In genomic region chr19:38786572-38787265, GRCh38 we compare ENCODE assay signal across 21 cellular contexts. TPM values are rescaled to one million over a fixed set of nuclear protein-coding genes. Genes with fewer than 3 reads are reported as not detected.
DNase-seq lines count a peak whose midpoint lies in the region; ATAC-seq, FAIRE-seq and TF ChIP-seq lines count a peak whose summit lies in the region.
"Had no signal": no experiment of that assay in that cellular context is flagged by ENCODE, and none has a peak within 500 bp of the region (broad histone marks: within the 10 kb centered on the region; RNA-seq: fewer than 3 reads in every experiment).

No MANE protein-coding gene starts in this region.

- TF ChIP-seq EP300 in H1 (IDR thresholded peaks at IDR 0.05; ENCODE audit: borderline replicate concordance in 1 of 2, low read depth in 2 of 2, low read length in 2 of 2): no peak

- H3K27ac ChIP-seq in H1 (ENCODE audit: low read depth, low read length) (no peak overlapping the region), prostate gland (no peak overlapping the region), substantia nigra (ENCODE audit: low read depth, low read length, poor library complexity, severe bottlenecking) (no peak overlapping the region)
- H3K27ac ChIP-seq: coronary artery, gastrocnemius medialis, PC-9, SJSA1, thyroid gland had no signal

- no peak overlapping the region for H4K5ac ChIP-seq in H1 (ENCODE audit: insufficient read length, low read depth, low read length)

- H2AK5ac ChIP-seq in H1 (ENCODE audit: low read depth, low read length): no peak overlapping the region

- H2BK120ac ChIP-seq in H1 (replicated peaks; ENCODE audit: low read depth, low read length): no peak overlapping the region

- H2BK5ac ChIP-seq in H1 (ENCODE audit: low read depth, low read length): no peak overlapping the region

- TF ChIP-seq CTCF in H1 (IDR thresholded peaks at IDR 0.05; ENCODE audit: control extremely low read depth in 1 of 3, insufficient read depth in 1 of 3, low read depth in 1 of 3, low read length in 3 of 3) (no peak), prostate gland (IDR thresholded peaks at IDR 0.05) (no peak)

- no peak overlapping the region for H3K56ac ChIP-seq in H1 (replicated peaks; ENCODE audit: insufficient read length, low read depth, low read length)

- DNase-seq in NCI-H69 (lab: John Stamatoyannopoulos, UW) (peak; percentile 15), H1 (ENCODE audit: low read depth in 1 of 2, low spot score in 2 of 2) (no peak), prostate gland (ENCODE audit: low spot score) (peak; percentile 56), GDM1 (lab: John Stamatoyannopoulos, UW) (no peak), substantia nigra (lab: John Stamatoyannopoulos, UW) (no peak)
- DNase-seq: activated CD4-positive, alpha-beta memory T cell treated with anti-CD3 and anti-CD28 coated beads, Interleukin-2, amount 10 ng/mL, durations not matched to agents 7 days and 5 days; activated T-cell treated with anti-CD3 and anti-CD28 coated beads, Interleukin-2, amount 50 U/mL, for 48 hours; Calu3; gastrocnemius medialis; H9; KG1; NCI-H1092; NCI-H774; PC-9; T-helper 17 cell; thyroid gland had no signal

- H3K4me3 ChIP-seq in H1 (ENCODE audit: extremely low read depth in 1 of 4, insufficient read depth in 2 of 4, low read depth in 3 of 4, low read length in 4 of 4) (no peak overlapping the region), prostate gland (no peak overlapping the region)
- H3K4me3 ChIP-seq: coronary artery, gastrocnemius medialis, PC-9, SJSA1, thyroid gland had no signal

- peak overlapping the region; percentile 49; the same call in 1 of the 2 replicates for H2AFZ ChIP-seq in H1 (ENCODE audit: low read length)
- H2AFZ ChIP-seq: PC-9 had no signal

- H4K91ac ChIP-seq in H1 (replicated peaks; ENCODE audit: insufficient read length, low read length): no peak overlapping the region

- no peak overlapping the region for H2BK12ac ChIP-seq in H1 (ENCODE audit: low read depth, low read length)

- TF ChIP-seq POLR2A in H1 (IDR thresholded peaks at IDR 0.05; ENCODE audit: control extremely low read depth in 1 of 2, low read depth in 2 of 2, low read length in 2 of 2) (no peak), prostate gland (IDR thresholded peaks at IDR 0.05) (no peak)

- H4K8ac ChIP-seq in H1 (ENCODE audit: extremely low read depth, insufficient read depth, low read length): no peak overlapping the region

- no peak overlapping the region; the same call in 1 of the 2 replicates for H3K18ac ChIP-seq in H1 (ENCODE audit: extremely low read depth, low read length)

- H3K9me3 ChIP-seq in H1 (ENCODE audit: insufficient read depth in 2 of 2, low read depth in 1 of 2, low read length in 1 of 2) (no peaks in the 10 kb centered on the region), prostate gland (no peaks in the 10 kb centered on the region)
- H3K9me3 ChIP-seq: gastrocnemius medialis, SJSA1, thyroid gland had no signal

- POLR2A ChIA-PET in H1 (lab: Charles Lee; ENCODE audit: partially characterized antibody): interaction anchor here (0.9 to 1.0 kb wide), 2 partner anchors 53 to 54 kb away, joined by 3 to 4 read pairs; no protein-coding TSS in a partner anchor

- H3K4me2 ChIP-seq in H1 (ENCODE audit: insufficient read depth in 1 of 2, low read depth in 2 of 2, low read length in 2 of 2): no peak overlapping the region
- H3K4me2 ChIP-seq: PC-9 had no signal

- H3K9ac ChIP-seq in H1 (replicated peaks in 1 of 4; ENCODE audit: extremely low read depth in 1 of 4, low read depth in 3 of 4, low read length in 3 of 4): no peak overlapping the region

- H2BK20ac ChIP-seq in H1 (ENCODE audit: low read length): no peak overlapping the region

- 92% methylated on average over 11 of the region's 11 CpGs; no CpG with 5 or more reads in 1 of the 2 experiments for WGBS in H1 (ENCODE audit: extremely low coverage in 1 of 2, insufficient coverage in 1 of 2, insufficient read length in 1 of 2, insufficient replicate concordance in 2 of 2, low coverage in 1 of 2, low lambda C conversion rate in 2 of 2, missing lambda C conversion rate in 1 of 2), 2 experiments
- 53% methylated on average over 11 of the region's 11 CpGs for WGBS in prostate gland

- no peak for FAIRE-seq in H1 (lab: Jason Lieb, UNC)

- H3K36me3 ChIP-seq in H1 (ENCODE audit: control insufficient read depth in 2 of 4, insufficient read depth in 4 of 4, low read length in 3 of 4) (no peaks in the 10 kb centered on the region), prostate gland (no peaks in the 10 kb centered on the region)
- H3K36me3 ChIP-seq: gastrocnemius medialis, SJSA1, thyroid gland had no signal

- H2BK15ac ChIP-seq in H1 (ENCODE audit: low read length): no peak overlapping the region

- H3K4me1 ChIP-seq in H1 (replicated peaks in 1 of 4; ENCODE audit: control insufficient read depth in 3 of 4, insufficient read depth in 4 of 4, low read length in 3 of 4): no peaks in the 10 kb centered on the region; a peak in 1 of 7 replicates
- H3K4me1 ChIP-seq in prostate gland (replicated peaks): no peaks in the 10 kb centered on the region
- H3K4me1 ChIP-seq: gastrocnemius medialis, SJSA1, thyroid gland had no signal

- H3K4ac ChIP-seq in H1 (replicated peaks; ENCODE audit: insufficient read length, low read depth, low read length): no peak overlapping the region

- no peak for ATAC-seq in GM18502 (IDR thresholded peaks at IDR 0.05; ENCODE audit: poor library complexity, unreplicated experiment)
- ATAC-seq: T-helper 17 cell had no signal

- CTCF ChIA-PET in H1 (lab: Charles Lee; ENCODE audit: partially characterized antibody): interaction anchor here (0.6 to 1.9 kb wide), 3 partner anchors 17 to 101 kb away, joined by 3 to 8 read pairs (median 7); no protein-coding TSS in a partner anchor

- no peaks in the 10 kb centered on the region for H3K79me2 ChIP-seq in H1 (ENCODE audit: control insufficient read depth in 1 of 2, insufficient read depth in 2 of 2, low read length in 2 of 2)

- H3K23ac ChIP-seq in H1 (ENCODE audit: insufficient read length): no peak overlapping the region

- H3K79me1 ChIP-seq in H1 (ENCODE audit: low read depth, low read length): no peaks in the 10 kb centered on the region

- no peaks in the 10 kb centered on the region for H3K23me2 ChIP-seq in H1 (ENCODE audit: low read depth, low read length)

- H3K14ac ChIP-seq in H1 (ENCODE audit: insufficient read length): no peak overlapping the region

- no peaks in the 10 kb centered on the region for H3K27me3 ChIP-seq in H1 (replicated peaks in 1 of 4; ENCODE audit: control insufficient read depth in 3 of 4, extremely low read depth in 1 of 4, insufficient read depth in 3 of 4, low read length in 3 of 4)
- no peaks in the 10 kb centered on the region for H3K27me3 ChIP-seq in prostate gland (replicated peaks; ENCODE audit: insufficient read depth)
- H3K27me3 ChIP-seq: gastrocnemius medialis, thyroid gland had no signal

- intact Hi-C loops in prostate gland (cut with DNase I): no loop called here

- no peaks in the 10 kb centered on the region for H4K20me1 ChIP-seq in H1 (replicated peaks in 1 of 2; ENCODE audit: control insufficient read depth in 1 of 2, insufficient read depth in 2 of 2, low read length in 2 of 2)

- no peak for TF ChIP-seq RAD21 in H1 (IDR thresholded peaks at IDR 0.05 in 1 of 2, conservative IDR thresholded peaks at IDR 0.05 in 1 of 2; ENCODE audit: low read depth in 2 of 2, low read length in 2 of 2)

RNA-seq across cellular contexts. Expression of gene LGALS7B, which starts 2.3 kb away (rescaled TPM):
- not detected in 2 replicates for total RNA-seq in H1 (2021; fragmentation: NEBNext Ultra II Directional; extraction: Animal tissue kit (Norgen Biotek cat#: 25700))
- polyA plus RNA-seq in H1 (2011; rRNA removed): 3.6 and 6.2 TPM in 2 replicates
- 4.2 TPM for polyA plus RNA-seq in H1 (2011; cell fraction: cytosol; rRNA removed)
- polyA plus RNA-seq in H1 (2011; cell fraction: nucleus; rRNA removed): 1.9 TPM
- polyA plus RNA-seq in H1 (2012, experiment 1 of 2): 1.1 to 2.9 TPM (median 1.6 TPM) in 4 replicates
- polyA plus RNA-seq in H1 (2012, experiment 2 of 2): not detected
- polyA plus RNA-seq in H1 (2013, experiment 1 of 2): 0.85 TPM
- polyA plus RNA-seq in H1 (2013, experiment 2 of 2): 0.57 TPM
- polyA minus RNA-seq in H1 (2011; rRNA and poly(A)+ RNA removed): not detected in 2 replicates
- not detected for polyA minus RNA-seq in H1 (2011; cell fraction: cytosol; rRNA and poly(A)+ RNA removed)
- polyA minus RNA-seq in H1 (2011; cell fraction: nucleus; rRNA and poly(A)+ RNA removed): not detected
- 1 to 10 TPM; 3.8 to 9.8 TPM for total RNA-seq in prostate gland
- total RNA-seq: activated CD4-positive, alpha-beta memory T cell treated with anti-CD3 and anti-CD28 coated beads, Interleukin-2, amount 10 ng/mL, durations not matched to agents 7 days and 5 days; gastrocnemius medialis; neural crest cell; PC-9; SJSA1; T-helper 17 cell; thyroid gland had no signal
- polyA plus RNA-seq: BJ had no signal

RNA-seq across cellular contexts. Expression of gene LGALS7, which starts 13.4 kb away (rescaled TPM):
- total RNA-seq in H1 (2021; fragmentation: NEBNext Ultra II Directional; extraction: Animal tissue kit (Norgen Biotek cat#: 25700)): not detected in 2 replicates
- polyA plus RNA-seq in H1 (2011; rRNA removed): 0.32 and 1.2 TPM in 2 replicates
- polyA plus RNA-seq in H1 (2011; cell fraction: cytosol; rRNA removed): 0.19 TPM
- 0.44 TPM for polyA plus RNA-seq in H1 (2011; cell fraction: nucleus; rRNA removed)
- polyA plus RNA-seq in H1 (2012, experiment 1 of 2): not detected in 4 replicates
- not detected for polyA plus RNA-seq in H1 (2012, experiment 2 of 2)
- polyA plus RNA-seq in H1 (2013, experiment 1 of 2): 0.12 TPM
- not detected for polyA plus RNA-seq in H1 (2013, experiment 2 of 2)
- polyA minus RNA-seq in H1 (2011; rRNA and poly(A)+ RNA removed): not detected in 2 replicates
- not detected for polyA minus RNA-seq in H1 (2011; cell fraction: cytosol; rRNA and poly(A)+ RNA removed)
- polyA minus RNA-seq in H1 (2011; cell fraction: nucleus; rRNA and poly(A)+ RNA removed): not detected
- total RNA-seq in prostate gland: not detected
- total RNA-seq: activated CD4-positive, alpha-beta memory T cell treated with anti-CD3 and anti-CD28 coated beads, Interleukin-2, amount 10 ng/mL, durations not matched to agents 7 days and 5 days; Calu3; gastrocnemius medialis; H9; neural crest cell; SJSA1; T-helper 17 cell; thyroid gland had no signal
- polyA plus RNA-seq: BJ had no signal

RNA-seq across cellular contexts. Expression of gene LGALS4, which starts 26.0 kb away (rescaled TPM):
- total RNA-seq in H1 (2021; fragmentation: NEBNext Ultra II Directional; extraction: Animal tissue kit (Norgen Biotek cat#: 25700)): 0.37 and 0.54 TPM in 2 replicates
- 0.32 and 0.71 TPM in 2 replicates for polyA plus RNA-seq in H1 (2011; rRNA removed)
- 0.19 TPM for polyA plus RNA-seq in H1 (2011; cell fraction: cytosol; rRNA removed)
- polyA plus RNA-seq in H1 (2011; cell fraction: nucleus; rRNA removed): 1.3 TPM
- 0.43 to 0.45 TPM in 2 of 4 replicates, not detected in the others for polyA plus RNA-seq in H1 (2012, experiment 1 of 2)
- 0.14 TPM for polyA plus RNA-seq in H1 (2012, experiment 2 of 2)
- 0.43 TPM for polyA plus RNA-seq in H1 (2013, experiment 1 of 2)
- polyA plus RNA-seq in H1 (2013, experiment 2 of 2): 0.13 TPM
- polyA minus RNA-seq in H1 (2011; rRNA and poly(A)+ RNA removed): 0.35 and 0.37 TPM in 2 replicates
- polyA minus RNA-seq in H1 (2011; cell fraction: cytosol; rRNA and poly(A)+ RNA removed): not detected
- not detected for polyA minus RNA-seq in H1 (2011; cell fraction: nucleus; rRNA and poly(A)+ RNA removed)
- 1 to 10 TPM in 1 of 2 donors, under 1 TPM in 1; 0.91 to 3.7 TPM for total RNA-seq in prostate gland
- total RNA-seq: SJSA1 had no signal

RNA-seq across cellular contexts. Expression of gene CAPN12, which starts 42.4 kb away (rescaled TPM):
- 7.9 and 8.8 TPM in 2 replicates for total RNA-seq in H1 (2021; fragmentation: NEBNext Ultra II Directional; extraction: Animal tissue kit (Norgen Biotek cat#: 25700))
- 20.0 and 25.9 TPM in 2 replicates for polyA plus RNA-seq in H1 (2011; rRNA removed)
- 16.5 TPM for polyA plus RNA-seq in H1 (2011; cell fraction: cytosol; rRNA removed)
- polyA plus RNA-seq in H1 (2011; cell fraction: nucleus; rRNA removed): 58.9 TPM
- polyA plus RNA-seq in H1 (2012, experiment 1 of 2): 4.8 to 13.3 TPM (median 8.3 TPM) in 4 replicates
- polyA plus RNA-seq in H1 (2012, experiment 2 of 2): 4.3 TPM
- 13.2 TPM for polyA plus RNA-seq in H1 (2013, experiment 1 of 2)
- 11.1 TPM for polyA plus RNA-seq in H1 (2013, experiment 2 of 2)
- 3.7 and 5.0 TPM in 2 replicates for polyA minus RNA-seq in H1 (2011; rRNA and poly(A)+ RNA removed)
- 6.4 TPM for polyA minus RNA-seq in H1 (2011; cell fraction: cytosol; rRNA and poly(A)+ RNA removed)
- 10.9 TPM for polyA minus RNA-seq in H1 (2011; cell fraction: nucleus; rRNA and poly(A)+ RNA removed)
- 1 to 10 TPM; 2.3 to 6.0 TPM for total RNA-seq in prostate gland
- total RNA-seq: neural crest cell, SJSA1 had no signal

RNA-seq across cellular contexts. Expression of gene ECH1, which starts 44.9 kb away (rescaled TPM):
- total RNA-seq in H1 (2021; fragmentation: NEBNext Ultra II Directional; extraction: Animal tissue kit (Norgen Biotek cat#: 25700)): 101 and 103 TPM in 2 replicates
- polyA plus RNA-seq in H1 (2011; rRNA removed): 147 and 173 TPM in 2 replicates
- polyA plus RNA-seq in H1 (2011; cell fraction: cytosol; rRNA removed): 160 TPM
- 263 TPM for polyA plus RNA-seq in H1 (2011; cell fraction: nucleus; rRNA removed)
- polyA plus RNA-seq in H1 (2012, experiment 1 of 2): 130 to 213 TPM (median 176 TPM) in 4 replicates
- 162 TPM for polyA plus RNA-seq in H1 (2012, experiment 2 of 2)
- polyA plus RNA-seq in H1 (2013, experiment 1 of 2): 191 TPM
- polyA plus RNA-seq in H1 (2013, experiment 2 of 2): 181 TPM
- polyA minus RNA-seq in H1 (2011; rRNA and poly(A)+ RNA removed): 55.4 and 74.7 TPM in 2 replicates
- polyA minus RNA-seq in H1 (2011; cell fraction: cytosol; rRNA and poly(A)+ RNA removed): 34.3 TPM
- 30.0 TPM for polyA minus RNA-seq in H1 (2011; cell fraction: nucleus; rRNA and poly(A)+ RNA removed)
- total RNA-seq in prostate gland: 100 to 1,000 TPM; 129 to 158 TPM

Comparison
In these comparisons a context has a peak if more than half of its experiments do, and no peak if none do; other contexts are left out.
1. DNase-seq: peak in NCI-H69 (single experiment) and prostate gland (single experiment); none in H1 (0 of 2), GDM1 (single experiment) and substantia nigra (0 of 49).